30 cellular contexts compared by ENCODE assay signal in genomic region chr6:70507166-70507565, GRCh38.
"Had no signal": no experiment of that assay in that cellular context is flagged by ENCODE, and none has a peak within 500 bp of the region (broad histone marks: within the 10 kb centered on the region; RNA-seq: fewer than 3 reads in every experiment).

No MANE protein-coding gene starts in this region.

- ATAC-seq: activated CD8-positive, alpha-beta T cell treated with anti-CD3 and anti-CD28 coated beads for 36 hours; activated naive CD8-positive, alpha-beta T cell treated with anti-CD3 and anti-CD28 coated beads, Interleukin-2, amount 50 U/mL, for 24 hours; activated T-cell treated with anti-CD3 and anti-CD28 coated beads, Interleukin-2, amount 50 U/mL, for 4 hours; activated T-helper 17 cell treated with anti-CD3 and anti-CD28 coated beads, Interleukin-2, amount 50 U/mL, for 72 hours; heart right ventricle; left ventricle myocardium superior; naive thymus-derived CD8-positive, alpha-beta T cell; right cardiac atrium; WTC11 had no signal

- H3K27me3 ChIP-seq: breast epithelium, esophagus squamous epithelium, heart right ventricle, neural progenitor cell, spleen, upper lobe of left lung, vagina had no signal

- H3K4me1 ChIP-seq: breast epithelium, esophagus squamous epithelium, heart right ventricle, neural progenitor cell, spleen, upper lobe of left lung, vagina had no signal

- H3K4me1 Mint-ChIP-seq: activated CD4-positive, alpha-beta T cell treated with anti-CD3 and anti-CD28 coated beads, Interleukin-2, amount 10 ng/mL, durations not matched to agents 7 days and 5 days; activated naive CD4-positive, alpha-beta T cell treated with anti-CD3 and anti-CD28 coated beads, Interleukin-2, amount 50 U/mL, for 24 hours; activated naive CD8-positive, alpha-beta T cell treated with anti-CD3 and anti-CD28 coated beads, Interleukin-2, amount 50 U/mL, for 24 hours; activated T-helper 17 cell treated with anti-CD3 and anti-CD28 coated beads, Interleukin-2, amount 50 U/mL, for 72 hours; naive thymus-derived CD8-positive, alpha-beta T cell had no signal

- DNase-seq: activated CD4-positive, alpha-beta T cell treated with anti-CD3 and anti-CD28 coated beads for 1 hour; activated CD4-positive, alpha-beta T cell treated with anti-CD3 and anti-CD28 coated beads, Interleukin-2, amount 10 ng/mL, durations not matched to agents 7 days and 5 days; activated CD8-positive, alpha-beta T cell treated with anti-CD3 and anti-CD28 coated beads for 36 hours; activated gamma-delta T cell treated with Interleukin-2 at 50 U/mL for 16 hours; activated naive CD8-positive, alpha-beta T cell treated with anti-CD3 and anti-CD28 coated beads, Interleukin-2, amount 50 U/mL, for 24 hours; activated T-cell treated with anti-CD3 and anti-CD28 coated beads, Interleukin-2, amount 50 U/mL, for 4 hours; amygdala; central memory CD4-positive, alpha-beta T cell; dermis blood vessel endothelial cell; effector CD4-positive, alpha-beta T cell; esophagus squamous epithelium; foreskin melanocyte; heart right ventricle; left ventricle myocardium superior; mammary epithelial cell; naive thymus-derived CD8-positive, alpha-beta T cell; occipital lobe; right cardiac atrium; spleen; substantia nigra; T-helper 1 cell; upper lobe of left lung had no signal

- H3K4me3 ChIP-seq: breast epithelium, esophagus squamous epithelium, heart right ventricle, neural progenitor cell, spleen, upper lobe of left lung, vagina had no signal

- H3K9ac ChIP-seq: neural progenitor cell had no signal

- H3K27ac ChIP-seq: breast epithelium, epithelial cell of prostate, esophagus squamous epithelium, heart right ventricle, neural progenitor cell, spleen, upper lobe of left lung, vagina had no signal

- H3K4me3 Mint-ChIP-seq: activated CD4-positive, alpha-beta T cell treated with anti-CD3 and anti-CD28 coated beads, Interleukin-2, amount 10 ng/mL, durations not matched to agents 7 days and 5 days; activated CD8-positive, alpha-beta T cell treated with anti-CD3 and anti-CD28 coated beads for 36 hours; activated naive CD4-positive, alpha-beta T cell treated with anti-CD3 and anti-CD28 coated beads, Interleukin-2, amount 50 U/mL, for 24 hours; activated naive CD8-positive, alpha-beta T cell treated with anti-CD3 and anti-CD28 coated beads, Interleukin-2, amount 50 U/mL, for 24 hours; activated T-cell treated with anti-CD3 and anti-CD28 coated beads, Interleukin-2, amount 50 U/mL, for 4 hours; activated T-helper 17 cell treated with anti-CD3 and anti-CD28 coated beads, Interleukin-2, amount 50 U/mL, for 72 hours; naive thymus-derived CD8-positive, alpha-beta T cell; neural progenitor cell; stimulated activated naive CD8-positive, alpha-beta T cell treated with anti-CD3 and anti-CD28 coated beads, Interleukin-15, Interleukin-2, amounts not matched to agents 100 ng/mL and 50 ng/mL, for 24 hours; WTC11 had no signal

- H3K27ac Mint-ChIP-seq: activated CD4-positive, alpha-beta T cell treated with anti-CD3 and anti-CD28 coated beads, Interleukin-2, amount 10 ng/mL, durations not matched to agents 7 days and 5 days; activated CD8-positive, alpha-beta T cell treated with anti-CD3 and anti-CD28 coated beads for 36 hours; activated naive CD4-positive, alpha-beta T cell treated with anti-CD3 and anti-CD28 coated beads, Interleukin-2, amount 50 U/mL, for 24 hours; activated naive CD8-positive, alpha-beta T cell treated with anti-CD3 and anti-CD28 coated beads, Interleukin-2, amount 50 U/mL, for 24 hours; activated T-helper 17 cell treated with anti-CD3 and anti-CD28 coated beads, Interleukin-2, amount 50 U/mL, for 72 hours; naive thymus-derived CD8-positive, alpha-beta T cell; neural progenitor cell; stimulated activated naive CD8-positive, alpha-beta T cell treated with anti-CD3 and anti-CD28 coated beads, Interleukin-15, Interleukin-2, amounts not matched to agents 100 ng/mL and 50 ng/mL, for 24 hours; WTC11 had no signal

- H3K27me3 Mint-ChIP-seq: activated CD4-positive, alpha-beta T cell treated with anti-CD3 and anti-CD28 coated beads, Interleukin-2, amount 10 ng/mL, durations not matched to agents 7 days and 5 days; activated CD8-positive, alpha-beta T cell treated with anti-CD3 and anti-CD28 coated beads for 36 hours; activated naive CD4-positive, alpha-beta T cell treated with anti-CD3 and anti-CD28 coated beads, Interleukin-2, amount 50 U/mL, for 24 hours; activated naive CD8-positive, alpha-beta T cell treated with anti-CD3 and anti-CD28 coated beads, Interleukin-2, amount 50 U/mL, for 24 hours; activated T-helper 17 cell treated with anti-CD3 and anti-CD28 coated beads, Interleukin-2, amount 50 U/mL, for 72 hours; naive thymus-derived CD8-positive, alpha-beta T cell; stimulated activated naive CD8-positive, alpha-beta T cell treated with anti-CD3 and anti-CD28 coated beads, Interleukin-15, Interleukin-2, amounts not matched to agents 100 ng/mL and 50 ng/mL, for 24 hours had no signal

- H3K9me3 ChIP-seq: vagina had no signal
